ENCODE assay signal across 40 cellular contexts in the genomic region with DNA sequence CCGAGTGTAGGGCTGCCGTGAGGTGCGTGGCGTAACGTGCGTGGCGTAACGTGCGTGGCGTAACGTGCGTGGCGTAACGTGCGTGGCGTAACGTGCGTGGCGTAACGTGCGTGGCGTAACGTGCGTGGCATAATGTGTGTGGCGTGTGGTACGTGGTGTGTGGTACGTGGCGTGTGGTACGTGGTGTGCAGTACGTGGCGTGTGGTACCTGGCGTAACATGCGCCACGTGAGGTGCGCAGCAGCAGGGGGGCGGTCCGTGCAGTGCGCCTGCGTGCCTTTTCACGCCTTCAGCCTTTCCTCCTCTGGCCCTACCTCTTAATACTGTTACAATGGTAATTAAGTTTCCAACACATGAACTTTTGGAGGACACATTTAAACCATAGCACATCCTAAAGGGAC. TPM values are rescaled to one million over a fixed set of nuclear protein-coding genes. Genes with fewer than 3 reads are reported as not detected.
"Had no signal": no experiment of that assay in that cellular context is flagged by ENCODE, and none has a peak within 500 bp of the region (broad histone marks: within the 10 kb centered on the region; RNA-seq: fewer than 3 reads in every experiment).

A gene with protein sequence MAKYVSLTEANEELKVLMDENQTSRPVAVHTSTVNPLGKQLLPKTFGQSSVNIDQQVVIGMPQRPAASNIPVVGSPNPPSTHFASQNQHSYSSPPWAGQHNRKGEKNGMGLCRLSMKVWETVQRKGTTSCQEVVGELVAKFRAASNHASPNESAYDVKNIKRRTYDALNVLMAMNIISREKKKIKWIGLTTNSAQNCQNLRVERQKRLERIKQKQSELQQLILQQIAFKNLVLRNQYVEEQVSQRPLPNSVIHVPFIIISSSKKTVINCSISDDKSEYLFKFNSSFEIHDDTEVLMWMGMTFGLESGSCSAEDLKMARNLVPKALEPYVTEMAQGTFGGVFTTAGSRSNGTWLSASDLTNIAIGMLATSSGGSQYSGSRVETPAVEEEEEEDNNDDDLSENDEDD (minus strand): TSS at position 26 of the 400 bp plus-strand sequence. CDS start 95 bp downstream, outside the sequence.

- H3K36me3 ChIP-seq: adrenal gland, breast epithelium, cardiac muscle cell, colonic mucosa, esophagus squamous epithelium, gastroesophageal sphincter, heart right ventricle had no signal

- H3K4me1 ChIP-seq: adrenal gland, breast epithelium, colonic mucosa, esophagus squamous epithelium, gastroesophageal sphincter, heart right ventricle had no signal

- H3K27me3 ChIP-seq: cardiac muscle cell, colonic mucosa, esophagus squamous epithelium, gastroesophageal sphincter had no signal

- H3K36me3 Mint-ChIP-seq: activated CD4-positive, alpha-beta memory T cell treated with anti-CD3 and anti-CD28 coated beads for 36 hours; activated CD8-positive, alpha-beta memory T cell treated with anti-CD3 and anti-CD28 coated beads, Interleukin-2, amount 10 ng/mL, durations not matched to agents 7 days and 5 days; activated naive CD4-positive, alpha-beta T cell treated with anti-CD3 and anti-CD28 coated beads, Interleukin-2, amount 50 U/mL, for 24 hours; activated naive CD8-positive, alpha-beta T cell treated with anti-CD3 and anti-CD28 coated beads for 36 hours; brain had no signal

- H3K27ac Mint-ChIP-seq: activated CD4-positive, alpha-beta memory T cell treated with anti-CD3 and anti-CD28 coated beads for 36 hours; activated CD4-positive, alpha-beta T cell treated with anti-CD3 and anti-CD28 coated beads for 36 hours; activated CD4-positive, alpha-beta T cell treated with anti-CD3 and anti-CD28 coated beads, Interleukin-2, amount 10 ng/mL, durations not matched to agents 24 days and 14 days; activated CD8-positive, alpha-beta memory T cell treated with anti-CD3 and anti-CD28 coated beads, Interleukin-2, amount 10 ng/mL, durations not matched to agents 7 days and 5 days; activated CD8-positive, alpha-beta T cell treated with anti-CD3 and anti-CD28 coated beads, Interleukin-2, amount 10 ng/mL, durations not matched to agents 7 days and 5 days; activated naive CD4-positive, alpha-beta T cell treated with anti-CD3 and anti-CD28 coated beads for 36 hours; activated naive CD4-positive, alpha-beta T cell treated with anti-CD3 and anti-CD28 coated beads, Interleukin-2, amount 50 U/mL, for 24 hours; activated naive CD8-positive, alpha-beta T cell treated with anti-CD3 and anti-CD28 coated beads for 36 hours; activated naive CD8-positive, alpha-beta T cell treated with anti-CD3 and anti-CD28 coated beads, Interleukin-2, amount 50 U/mL, for 24 hours; activated T-helper 1 cell treated with anti-CD3 and anti-CD28 coated beads, Interleukin-12 subunit alpha, Interleukin-12 subunit beta, Interleukin-2, Interleukin-4 antibody, amounts not matched to agents 30 ng/mL and 10 ng/mL and 1 ng/mL, durations not matched to agents 14 hours and 24 hours and 36 hours; activated T-helper 2 cell treated with anti-CD3 and anti-CD28 coated beads, Interferon-gamma antibody, Interleukin-2, Interleukin-4, amounts not matched to agents 10 μg/mL and 5 μg/mL and 100 μg/mL, durations not matched to agents 14 hours and 24 hours and 36 hours; brain had no signal

- H3K27me3 Mint-ChIP-seq: activated CD4-positive, alpha-beta memory T cell treated with anti-CD3 and anti-CD28 coated beads for 36 hours; activated CD4-positive, alpha-beta T cell treated with anti-CD3 and anti-CD28 coated beads for 36 hours; activated CD4-positive, alpha-beta T cell treated with anti-CD3 and anti-CD28 coated beads, Interleukin-2, amount 10 ng/mL, durations not matched to agents 24 days and 14 days; activated CD8-positive, alpha-beta memory T cell treated with anti-CD3 and anti-CD28 coated beads, Interleukin-2, amount 10 ng/mL, durations not matched to agents 7 days and 5 days; activated naive CD4-positive, alpha-beta T cell treated with anti-CD3 and anti-CD28 coated beads, Interleukin-2, amount 50 U/mL, for 24 hours; activated naive CD8-positive, alpha-beta T cell treated with anti-CD3 and anti-CD28 coated beads for 36 hours; activated naive CD8-positive, alpha-beta T cell treated with anti-CD3 and anti-CD28 coated beads, Interleukin-2, amount 50 U/mL, for 24 hours had no signal

- H3K9me3 ChIP-seq: adrenal gland, breast epithelium, colonic mucosa, esophagus squamous epithelium, gastroesophageal sphincter, heart right ventricle had no signal

- DNase-seq: activated CD4-positive, alpha-beta memory T cell treated with anti-CD3 and anti-CD28 coated beads for 36 hours; activated CD4-positive, alpha-beta T cell treated with anti-CD3 and anti-CD28 coated beads for 36 hours; activated CD4-positive, alpha-beta T cell treated with anti-CD3 and anti-CD28 coated beads, Interleukin-2, amount 10 ng/mL, durations not matched to agents 24 days and 14 days; activated CD4-positive, CD25-positive, alpha-beta regulatory T cell; activated CD4-positive, CD25-positive, alpha-beta regulatory T cell treated with anti-CD3 and anti-CD28 coated beads, Interleukin-2, amount 50 U/mL, for 72 hours; activated CD8-positive, alpha-beta memory T cell treated with anti-CD3 and anti-CD28 coated beads, Interleukin-2, amount 10 ng/mL, durations not matched to agents 7 days and 5 days; activated CD8-positive, alpha-beta memory T cell treated with anti-CD3 and anti-CD28 coated beads, Interleukin-2, amount 50 U/mL, for 4 hours; activated CD8-positive, alpha-beta T cell treated with anti-CD3 and anti-CD28 coated beads, Interleukin-2, amount 10 ng/mL, durations not matched to agents 7 days and 5 days; activated effector memory CD4-positive, alpha-beta T cell treated with anti-CD3 and anti-CD28 coated beads, Interleukin-2, amount 50 U/mL, for 16 hours; activated naive CD4-positive, alpha-beta T cell treated with anti-CD3 and anti-CD28 coated beads for 36 hours; activated naive CD8-positive, alpha-beta T cell treated with anti-CD3 and anti-CD28 coated beads for 36 hours; activated naive CD8-positive, alpha-beta T cell treated with anti-CD3 and anti-CD28 coated beads, Interleukin-2, amount 50 U/mL, for 24 hours; activated T-cell treated with anti-CD3 and anti-CD28 coated beads, Interleukin-2, amount 50 U/mL, for 1 hour; activated T-cell treated with anti-CD3 and anti-CD28 coated beads, Interleukin-2, amount 50 U/mL, for 48 hours; adrenal gland; amygdala; aorta; central memory CD4-positive, alpha-beta T cell; cerebellar nuclear complex; colonic mucosa; effector CD8-positive, alpha-beta T cell; esophagus squamous epithelium; foreskin melanocyte; heart right ventricle had no signal

- H3K27ac ChIP-seq: adrenal gland, breast epithelium, cardiac muscle cell, colonic mucosa, epithelial cell of prostate, esophagus squamous epithelium, gastroesophageal sphincter, heart right ventricle had no signal

- H3K4me3 Mint-ChIP-seq: activated CD4-positive, alpha-beta memory T cell treated with anti-CD3 and anti-CD28 coated beads for 36 hours; activated CD4-positive, alpha-beta T cell treated with anti-CD3 and anti-CD28 coated beads for 36 hours; activated CD4-positive, alpha-beta T cell treated with anti-CD3 and anti-CD28 coated beads, Interleukin-2, amount 10 ng/mL, durations not matched to agents 24 days and 14 days; activated CD8-positive, alpha-beta memory T cell treated with anti-CD3 and anti-CD28 coated beads, Interleukin-2, amount 10 ng/mL, durations not matched to agents 7 days and 5 days; activated CD8-positive, alpha-beta T cell treated with anti-CD3 and anti-CD28 coated beads, Interleukin-2, amount 10 ng/mL, durations not matched to agents 7 days and 5 days; activated naive CD4-positive, alpha-beta T cell treated with anti-CD3 and anti-CD28 coated beads for 36 hours; activated naive CD4-positive, alpha-beta T cell treated with anti-CD3 and anti-CD28 coated beads, Interleukin-2, amount 50 U/mL, for 24 hours; activated naive CD8-positive, alpha-beta T cell treated with anti-CD3 and anti-CD28 coated beads for 36 hours; activated naive CD8-positive, alpha-beta T cell treated with anti-CD3 and anti-CD28 coated beads, Interleukin-2, amount 50 U/mL, for 24 hours; activated T-helper 1 cell treated with anti-CD3 and anti-CD28 coated beads, Interleukin-12 subunit alpha, Interleukin-12 subunit beta, Interleukin-2, Interleukin-4 antibody, amounts not matched to agents 30 ng/mL and 10 ng/mL and 1 ng/mL, durations not matched to agents 14 hours and 24 hours and 36 hours; brain had no signal

- H3K4me3 ChIP-seq: adrenal gland, breast epithelium, cardiac muscle cell, colonic mucosa, esophagus squamous epithelium, gastroesophageal sphincter, heart right ventricle had no signal

- FAIRE-seq: endometrium, endothelial cell of umbilical vein had no signal

- H3K4me1 Mint-ChIP-seq: activated CD4-positive, alpha-beta T cell treated with anti-CD3 and anti-CD28 coated beads for 36 hours; activated CD4-positive, alpha-beta T cell treated with anti-CD3 and anti-CD28 coated beads, Interleukin-2, amount 10 ng/mL, durations not matched to agents 24 days and 14 days; activated CD8-positive, alpha-beta memory T cell treated with anti-CD3 and anti-CD28 coated beads, Interleukin-2, amount 10 ng/mL, durations not matched to agents 7 days and 5 days; activated naive CD4-positive, alpha-beta T cell treated with anti-CD3 and anti-CD28 coated beads, Interleukin-2, amount 50 U/mL, for 24 hours; activated naive CD8-positive, alpha-beta T cell treated with anti-CD3 and anti-CD28 coated beads for 36 hours; activated naive CD8-positive, alpha-beta T cell treated with anti-CD3 and anti-CD28 coated beads, Interleukin-2, amount 50 U/mL, for 24 hours had no signal

- H3K9me3 Mint-ChIP-seq: activated CD4-positive, alpha-beta memory T cell treated with anti-CD3 and anti-CD28 coated beads for 36 hours; activated CD4-positive, alpha-beta T cell treated with anti-CD3 and anti-CD28 coated beads, Interleukin-2, amount 10 ng/mL, durations not matched to agents 24 days and 14 days; activated naive CD4-positive, alpha-beta T cell treated with anti-CD3 and anti-CD28 coated beads for 36 hours; activated naive CD4-positive, alpha-beta T cell treated with anti-CD3 and anti-CD28 coated beads, Interleukin-2, amount 50 U/mL, for 24 hours; activated naive CD8-positive, alpha-beta T cell treated with anti-CD3 and anti-CD28 coated beads for 36 hours; activated naive CD8-positive, alpha-beta T cell treated with anti-CD3 and anti-CD28 coated beads, Interleukin-2, amount 50 U/mL, for 24 hours; activated T-helper 1 cell treated with anti-CD3 and anti-CD28 coated beads, Interleukin-12 subunit alpha, Interleukin-12 subunit beta, Interleukin-2, Interleukin-4 antibody, amounts not matched to agents 30 ng/mL and 10 ng/mL and 1 ng/mL, durations not matched to agents 14 hours and 24 hours and 36 hours; activated T-helper 2 cell treated with anti-CD3 and anti-CD28 coated beads, Interferon-gamma antibody, Interleukin-2, Interleukin-4, amounts not matched to agents 10 μg/mL and 5 μg/mL and 100 μg/mL, durations not matched to agents 14 hours and 24 hours and 36 hours had no signal

RNA-seq across cellular contexts. Expression of the gene that starts here (rescaled TPM):
- total RNA-seq: activated CD4-positive, alpha-beta memory T cell treated with anti-CD3 and anti-CD28 coated beads for 36 hours; activated CD4-positive, alpha-beta T cell treated with anti-CD3 and anti-CD28 coated beads for 36 hours; activated CD4-positive, alpha-beta T cell treated with anti-CD3 and anti-CD28 coated beads, Interleukin-2, amount 10 ng/mL, durations not matched to agents 24 days and 14 days; activated CD8-positive, alpha-beta memory T cell treated with anti-CD3 and anti-CD28 coated beads for 36 hours; activated CD8-positive, alpha-beta memory T cell treated with anti-CD3 and anti-CD28 coated beads, Interleukin-2, amount 10 ng/mL, durations not matched to agents 7 days and 5 days; activated CD8-positive, alpha-beta T cell treated with anti-CD3 and anti-CD28 coated beads, Interleukin-2, amount 10 ng/mL, durations not matched to agents 7 days and 5 days; activated naive CD4-positive, alpha-beta T cell treated with anti-CD3 and anti-CD28 coated beads for 36 hours; activated naive CD8-positive, alpha-beta T cell treated with anti-CD3 and anti-CD28 coated beads for 36 hours; activated T-helper 1 cell treated with anti-CD3 and anti-CD28 coated beads, Interleukin-12 subunit alpha, Interleukin-12 subunit beta, Interleukin-2, Interleukin-4 antibody, amounts not matched to agents 30 ng/mL and 10 ng/mL and 1 ng/mL, durations not matched to agents 14 hours and 24 hours and 36 hours; activated T-helper 2 cell treated with anti-CD3 and anti-CD28 coated beads, Interferon-gamma antibody, Interleukin-2, Interleukin-4, amounts not matched to agents 10 μg/mL and 5 μg/mL and 100 μg/mL, durations not matched to agents 14 hours and 24 hours and 36 hours; adrenal gland; aorta; breast epithelium; cardiac muscle cell; colonic mucosa; dermis microvascular lymphatic vessel endothelial cell; endothelial cell of umbilical vein; esophagus squamous epithelium; fibroblast of lung; fibroblast of villous mesenchyme; glomerular endothelial cell; heart right ventricle had no signal
- polyA plus RNA-seq: adrenal gland, aorta, cardiac muscle cell, endothelial cell of umbilical vein, esophagus, fibroblast of lung, heart right ventricle had no signal
